Comparison of ENCODE assay signal across 2 cellular contexts in the genomic region with DNA sequence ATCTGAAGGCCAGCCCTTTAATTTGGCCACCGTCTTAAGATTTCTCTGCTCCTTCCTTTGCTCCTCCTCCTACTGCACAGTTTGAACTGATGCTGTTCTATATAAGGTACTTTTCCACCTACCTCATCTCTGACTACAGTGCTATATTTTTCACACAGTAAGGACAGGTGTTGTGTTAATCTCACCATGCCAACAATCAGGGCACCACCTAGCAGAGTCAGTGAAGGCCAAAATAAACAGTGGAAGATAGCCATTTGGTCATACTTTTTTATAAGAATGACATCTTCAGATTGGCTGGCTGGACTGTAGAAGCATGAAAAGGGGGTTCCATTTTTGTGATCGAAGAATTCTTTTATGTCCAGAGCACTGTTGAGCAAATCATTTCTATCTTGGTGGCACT. TPM values are rescaled to one million over a fixed set of nuclear protein-coding genes. Genes with fewer than 3 reads are reported as not detected.
"Had no signal": no experiment of that assay in that cellular context is flagged by ENCODE, and none has a peak within 500 bp of the region (broad histone marks: within the 10 kb centered on the region; RNA-seq: fewer than 3 reads in every experiment).

No MANE protein-coding gene starts in this region.

RNA-seq across cellular contexts. Expression of a gene that starts 11.7 kb away (rescaled TPM):
- total RNA-seq: G401, GM12878 had no signal
- polyA plus RNA-seq: GM12878 had no signal
